ENCODE assay signal across 28 cellular contexts in the genomic region with DNA sequence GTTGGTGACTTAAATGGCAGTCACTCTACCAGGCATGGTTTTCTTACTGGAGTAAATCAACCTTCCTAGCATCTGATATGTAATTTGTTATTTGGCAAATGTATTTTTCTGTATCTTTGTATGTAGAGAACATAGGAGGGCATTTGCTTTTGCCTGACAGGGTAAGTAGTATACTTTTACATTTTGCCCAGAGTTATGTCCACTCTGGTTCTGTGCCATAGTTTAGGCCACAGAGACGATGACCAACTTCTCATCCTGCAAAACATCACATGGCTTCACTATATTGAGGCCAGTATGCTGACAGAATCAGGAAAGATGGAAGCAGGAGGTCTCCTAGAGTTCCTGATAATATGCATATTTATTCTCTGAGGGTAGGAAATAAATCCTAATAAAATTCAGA.
"Had no signal": no experiment of that assay in that cellular context is flagged by ENCODE, and none has a peak within 500 bp of the region (broad histone marks: within the 10 kb centered on the region; RNA-seq: fewer than 3 reads in every experiment).

No MANE protein-coding gene starts in this region.

- H3K9me3 ChIP-seq: stomach, suprapubic skin, testis, thoracic aorta, thyroid gland, tibial artery, tibial nerve, transverse colon, upper lobe of left lung, upper lobe of right lung, uterus, vagina had no signal

- H3K27me3 Mint-ChIP-seq: stimulated activated memory B cell treated with anti-CD40 and anti-IgM and Interleukin-4, amounts not matched to agents 10 μg/mL and 1 μg/mL and 100 μg/mL, for 72 hours; stimulated activated naive B cell treated with anti-CD40 and anti-IgM and Interleukin-4, amounts not matched to agents 10 μg/mL and 1 μg/mL and 100 μg/mL, for 72 hours; stimulated activated naive CD8-positive, alpha-beta T cell treated with anti-CD3 and anti-CD28 coated beads, Interleukin-15, amount 100 ng/mL, for 72 hours; stimulated activated naive CD8-positive, alpha-beta T cell treated with anti-CD3 and anti-CD28 coated beads, Interleukin-15, Interleukin-2, amounts not matched to agents 100 ng/mL and 50 ng/mL, for 24 hours; type B pancreatic cell had no signal

- DNase-seq: stimulated activated CD4-positive, alpha-beta T cell treated with anti-CD3 and anti-CD28 coated beads, Interleukin-2, amount 100 ng/mL, for 48 hours; stimulated activated CD4-positive, alpha-beta T cell treated with anti-CD3 and anti-CD28 coated beads, Interleukin-4, amount 100 ng/mL, for 1 hour; stimulated activated CD4-positive, alpha-beta T cell treated with anti-CD3 and anti-CD28 coated beads, Interleukin-4, amount 100 ng/mL, for 24 hours; stimulated activated CD4-positive, alpha-beta T cell treated with anti-CD3 and anti-CD28 coated beads, Interleukin-4, amount 100 ng/mL, for 4 hours; stimulated activated CD8-positive, alpha-beta memory T cell treated with anti-CD3 and anti-CD28 coated beads, Interleukin-4, amount 100 ng/mL, for 48 hours; stimulated activated naive B cell treated with anti-CD40 and anti-IgM and Interleukin-4, amounts not matched to agents 10 μg/mL and 1 μg/mL and 100 μg/mL, for 72 hours; stimulated activated naive CD4-positive, alpha-beta T cell; stimulated activated naive CD4-positive, alpha-beta T cell treated with Interleukin-2 at 50 U/mL for 16 hours; stimulated activated naive CD8-positive, alpha-beta T cell treated with anti-CD3 and anti-CD28 coated beads, Interleukin-15, amount 100 ng/mL, for 72 hours; stimulated activated naive CD8-positive, alpha-beta T cell treated with anti-CD3 and anti-CD28 coated beads, Interleukin-15, Interleukin-2, amounts not matched to agents 100 U/mL and 50 U/mL, for 24 hours; stomach; substantia nigra; testis; thyroid gland; tibial artery; transverse colon; trophoblast cell; upper lobe of left lung; upper lobe of right lung; uterus had no signal

- H3K36me3 Mint-ChIP-seq: stimulated activated effector memory CD8-positive, alpha-beta T cell treated with anti-CD3 and anti-CD28 coated beads, Interleukin-12 subunit alpha, Interleukin-12 subunit beta, amount 100 ng/mL, for 72 hours; stimulated activated memory B cell treated with anti-CD40 and anti-IgM and Interleukin-4, amounts not matched to agents 10 μg/mL and 1 μg/mL and 100 μg/mL, for 72 hours; stimulated activated naive B cell treated with anti-CD40 and anti-IgM and Interleukin-4, amounts not matched to agents 10 μg/mL and 1 μg/mL and 100 μg/mL, for 72 hours; type B pancreatic cell had no signal

- H3K4me3 Mint-ChIP-seq: stimulated activated effector memory CD8-positive, alpha-beta T cell treated with anti-CD3 and anti-CD28 coated beads, Interleukin-12 subunit alpha, Interleukin-12 subunit beta, amount 100 ng/mL, for 72 hours; stimulated activated memory B cell treated with anti-CD40 and anti-IgM and Interleukin-4, amounts not matched to agents 10 μg/mL and 1 μg/mL and 100 μg/mL, for 72 hours; stimulated activated naive B cell treated with anti-CD40 and anti-IgM and Interleukin-4, amounts not matched to agents 10 μg/mL and 1 μg/mL and 100 μg/mL, for 72 hours; stimulated activated naive CD8-positive, alpha-beta T cell treated with anti-CD3 and anti-CD28 coated beads, Interleukin-15, amount 100 ng/mL, for 72 hours; stimulated activated naive CD8-positive, alpha-beta T cell treated with anti-CD3 and anti-CD28 coated beads, Interleukin-15, Interleukin-2, amounts not matched to agents 100 ng/mL and 50 ng/mL, for 24 hours; type B pancreatic cell had no signal

- H3K9me3 Mint-ChIP-seq: stimulated activated effector memory CD8-positive, alpha-beta T cell treated with anti-CD3 and anti-CD28 coated beads, Interleukin-12 subunit alpha, Interleukin-12 subunit beta, amount 100 ng/mL, for 72 hours; stimulated activated memory B cell treated with anti-CD40 and anti-IgM and Interleukin-4, amounts not matched to agents 10 μg/mL and 1 μg/mL and 100 μg/mL, for 72 hours; stimulated activated naive B cell treated with anti-CD40 and anti-IgM and Interleukin-4, amounts not matched to agents 10 μg/mL and 1 μg/mL and 100 μg/mL, for 72 hours; stimulated activated naive CD8-positive, alpha-beta T cell treated with anti-CD3 and anti-CD28 coated beads, Interleukin-15, amount 100 ng/mL, for 72 hours; stimulated activated naive CD8-positive, alpha-beta T cell treated with anti-CD3 and anti-CD28 coated beads, Interleukin-15, Interleukin-2, amounts not matched to agents 100 ng/mL and 50 ng/mL, for 24 hours; type B pancreatic cell had no signal

- H3K4me3 ChIP-seq: stomach, suprapubic skin, testis, thoracic aorta, thyroid gland, tibial artery, tibial nerve, transverse colon, upper lobe of left lung, upper lobe of right lung, uterus, vagina had no signal

- H3K27ac Mint-ChIP-seq: stimulated activated effector memory CD8-positive, alpha-beta T cell treated with anti-CD3 and anti-CD28 coated beads, Interleukin-12 subunit alpha, Interleukin-12 subunit beta, amount 100 ng/mL, for 72 hours; stimulated activated memory B cell treated with anti-CD40 and anti-IgM and Interleukin-4, amounts not matched to agents 10 μg/mL and 1 μg/mL and 100 μg/mL, for 72 hours; stimulated activated naive B cell treated with anti-CD40 and anti-IgM and Interleukin-4, amounts not matched to agents 10 μg/mL and 1 μg/mL and 100 μg/mL, for 72 hours; stimulated activated naive CD8-positive, alpha-beta T cell treated with anti-CD3 and anti-CD28 coated beads, Interleukin-15, amount 100 ng/mL, for 72 hours; stimulated activated naive CD8-positive, alpha-beta T cell treated with anti-CD3 and anti-CD28 coated beads, Interleukin-15, Interleukin-2, amounts not matched to agents 100 ng/mL and 50 ng/mL, for 24 hours; type B pancreatic cell had no signal

- H3K36me3 ChIP-seq: stomach, suprapubic skin, thoracic aorta, thyroid gland, tibial artery, tibial nerve, transverse colon, upper lobe of left lung, upper lobe of right lung, uterus, vagina had no signal

- H3K27ac ChIP-seq: stomach, suprapubic skin, testis, thoracic aorta, thyroid gland, tibial artery, tibial nerve, transverse colon, upper lobe of left lung, upper lobe of right lung, uterus, vagina had no signal

- H3K4me1 Mint-ChIP-seq: stimulated activated effector memory CD8-positive, alpha-beta T cell treated with anti-CD3 and anti-CD28 coated beads, Interleukin-12 subunit alpha, Interleukin-12 subunit beta, amount 100 ng/mL, for 72 hours; stimulated activated memory B cell treated with anti-CD40 and anti-IgM and Interleukin-4, amounts not matched to agents 10 μg/mL and 1 μg/mL and 100 μg/mL, for 72 hours; stimulated activated naive CD8-positive, alpha-beta T cell treated with anti-CD3 and anti-CD28 coated beads, Interleukin-15, amount 100 ng/mL, for 72 hours had no signal

- H3K4me1 ChIP-seq: stomach, suprapubic skin, testis, thyroid gland, tibial artery, tibial nerve, transverse colon, upper lobe of left lung, upper lobe of right lung, uterus, vagina had no signal
